In genomic region chrX:115251458-115252233, GRCh38 we compare ENCODE assay signal across 22 cellular contexts. TPM values are rescaled to one million over a fixed set of nuclear protein-coding genes. Genes with fewer than 3 reads are reported as not detected.
DNase-seq lines count a peak whose midpoint lies in the region; ATAC-seq, FAIRE-seq and TF ChIP-seq lines count a peak whose summit lies in the region.
"Had no signal": no experiment of that assay in that cellular context is flagged by ENCODE, and none has a peak within 500 bp of the region (broad histone marks: within the 10 kb centered on the region; RNA-seq: fewer than 3 reads in every experiment).

No MANE protein-coding gene starts in this region.

- no peaks in the 10 kb centered on the region for H3K36me3 ChIP-seq in kidney (ENCODE audit: control insufficient read depth in 1 of 2, insufficient read depth in 2 of 2, low read length in 2 of 2)
- H3K36me3 ChIP-seq: SJSA1 had no signal

- no peak for DNase-seq in kidney
- DNase-seq in HPDE6-E6E7 (ENCODE audit: extremely low spot score), result no peak
- DNase-seq: C1 segment of cervical spinal cord, DMS79 treated with DMSO at 0.1 percent for 48 hours, H7, NCI-H1417 treated with DMSO at 0.1 percent for 48 hours, NCI-H1930, NCI-H2171, NCI-H510A, NCI-H82, SW 1271 had no signal

- ATAC-seq in GM18502 (IDR thresholded peaks at IDR 0.05; ENCODE audit: poor library complexity, unreplicated experiment), result peak; percentile 75
- peak; percentile 82 for ATAC-seq in HG02852 (IDR thresholded peaks at IDR 0.05; ENCODE audit: unreplicated experiment)
- ATAC-seq in HG03520 (IDR thresholded peaks at IDR 0.05; ENCODE audit: unreplicated experiment), result peak; percentile 75
- ATAC-seq in GM21447 (IDR thresholded peaks at IDR 0.05; ENCODE audit: unreplicated experiment), result no peak
- no peak for ATAC-seq in HG03342 (IDR thresholded peaks at IDR 0.05; ENCODE audit: unreplicated experiment)

- TF ChIP-seq CTCF in kidney (IDR thresholded peaks at IDR 0.05; ENCODE audit: borderline replicate concordance, extremely low read depth, insufficient read depth), result no peak

- H3K4me1 ChIP-seq in kidney (ENCODE audit: control insufficient read depth in 1 of 2, insufficient read depth in 1 of 2, low read depth in 1 of 2, low read length in 2 of 2), result no peaks in the 10 kb centered on the region
- H3K4me1 ChIP-seq: SJSA1 had no signal

- no peak overlapping the region for H3K4me3 ChIP-seq in kidney (ENCODE audit: low read length in 2 of 2)
- H3K4me3 ChIP-seq: SJSA1 had no signal

- H3K27ac ChIP-seq in kidney (ENCODE audit: low read depth in 2 of 2, low read length in 2 of 2), result no peak overlapping the region
- H3K27ac ChIP-seq: SJSA1 had no signal

- intact Hi-C loops in kidney (cut with DNase I), result no loop called here

- no peak overlapping the region for H3K9ac ChIP-seq in kidney (ENCODE audit: low read length in 2 of 2)

- FAIRE-seq in kidney (lab: Jason Lieb, UNC), result peak; percentile 11
- FAIRE-seq: G401.6, HTR-8/SVneo had no signal

- H3K9me3 ChIP-seq in kidney (ENCODE audit: control insufficient read depth in 1 of 2, low read length in 2 of 2), result no peaks in the 10 kb centered on the region
- H3K9me3 ChIP-seq: SJSA1 had no signal

RNA-seq across cellular contexts. Expression of gene LRCH2, which starts 17.8 kb away (rescaled TPM):
- total RNA-seq in kidney, result 2.4 TPM
- polyA plus RNA-seq in kidney (ENCODE audit: insufficient read depth, low read depth, low replicate concordance), result 0.86 TPM
- total RNA-seq: LHCN-M2; T-helper 2 cell treated with Interferon-gamma antibody and Interleukin-4, amounts not matched to agents 100 ng/mL and 5 ng/mL, for 36 hours had no signal

RNA-seq across cellular contexts. Expression of gene LUZP4, which starts 37.9 kb away (rescaled TPM):
- total RNA-seq in kidney, result not detected
- polyA plus RNA-seq in kidney (ENCODE audit: insufficient read depth, low read depth, low replicate concordance), result not detected
- total RNA-seq: A673; H7; LHCN-M2; SJSA1; T-helper 2 cell treated with Interferon-gamma antibody and Interleukin-4, amounts not matched to agents 100 ng/mL and 5 ng/mL, for 36 hours had no signal

Comparison
In these comparisons a context has a peak if more than half of its experiments do, and no peak if none do; other contexts are left out.
1. ATAC-seq: peak in GM18502 (single experiment), HG02852 (single experiment) and HG03520 (single experiment); none in GM21447 (single experiment) and HG03342 (single experiment).